ENCODE assay signal across 20 cellular contexts in genomic region chr1:167077128-167077867, GRCh38. TPM values are rescaled to one million over a fixed set of nuclear protein-coding genes. Genes with fewer than 3 reads are reported as not detected.
DNase-seq lines count a peak whose midpoint lies in the region; ATAC-seq, FAIRE-seq and TF ChIP-seq lines count a peak whose summit lies in the region.
"Had no signal": no experiment of that assay in that cellular context is flagged by ENCODE, and none has a peak within 500 bp of the region (broad histone marks: within the 10 kb centered on the region; RNA-seq: fewer than 3 reads in every experiment).

No MANE protein-coding gene starts in this region.

- no peaks in the 10 kb centered on the region for H3K36me3 Mint-ChIP-seq in activated naive CD4-positive, alpha-beta T cell treated with anti-CD3 and anti-CD28 coated beads, Interleukin-2, amount 50 U/mL, for 72 hours
- H3K36me3 Mint-ChIP-seq: CD14-positive monocyte had no signal

- no peak overlapping the region for H2AFZ ChIP-seq in mammary epithelial cell (ENCODE audit: low read depth, low read length)

- BruUV-seq in mammary epithelial cell (replicated peaks; lab: Mats Ljungman, UMichigan): no TSS peak

- CTCF ChIA-PET in mammary epithelial cell (lab: Charles Lee; ENCODE audit: low non-redundant PET): no interaction called here

- H3K36me3 ChIP-seq in small intestine (ENCODE audit: control insufficient read depth in 2 of 2, insufficient read depth in 2 of 2, low read length in 2 of 2): peaks cover 0 to 11% of the 10 kb centered on the region in 2 donors
- H3K36me3 ChIP-seq in mammary epithelial cell (ENCODE audit: insufficient read depth, low read length): no peaks in the 10 kb centered on the region

- dilution Hi-C loops in mammary epithelial cell (cut with HindIII; ENCODE audit: low sequenced_read_pairs): no loop called here

- H3K4me1 ChIP-seq in small intestine (ENCODE audit: control insufficient read depth in 2 of 2, insufficient read depth in 1 of 2, low read depth in 1 of 2, low read length in 1 of 2) (peaks cover 2 to 17% of the 10 kb centered on the region in 2 donors), mammary epithelial cell (ENCODE audit: insufficient read depth, low read length) (no peaks in the 10 kb centered on the region)

- peak overlapping the region; percentile 18 to 20 for H3K27ac Mint-ChIP-seq in activated naive CD4-positive, alpha-beta T cell treated with anti-CD3 and anti-CD28 coated beads, Interleukin-2, amount 50 U/mL, for 72 hours
- H3K27ac Mint-ChIP-seq: CD14-positive monocyte, HFFc6 had no signal

- H3K9me3 Mint-ChIP-seq in activated naive CD4-positive, alpha-beta T cell treated with anti-CD3 and anti-CD28 coated beads, Interleukin-2, amount 50 U/mL, for 72 hours: peaks cover 0 to 6% of the 10 kb centered on the region in 2 donors
- H3K9me3 Mint-ChIP-seq: CD14-positive monocyte, HFFc6 had no signal

- H4K20me1 ChIP-seq in mammary epithelial cell (ENCODE audit: insufficient read depth, low read length): no peaks in the 10 kb centered on the region

- TF ChIP-seq CTCF in mammary epithelial cell (conservative IDR thresholded peaks at IDR 0.05 in 1 of 2, IDR thresholded peaks at IDR 0.05 in 1 of 2; ENCODE audit: extremely low read depth in 1 of 2, insufficient read depth in 1 of 2, low read depth in 1 of 2, low read length in 2 of 2): no peak

- no peak for DNase-seq in activated naive CD4-positive, alpha-beta T cell treated with anti-CD3 and anti-CD28 coated beads, Interleukin-2, amount 50 U/mL, for 72 hours (ENCODE audit: low spot score in 2 of 2)
- no peak for DNase-seq in activated naive CD4-positive, alpha-beta T cell (lab: John Stamatoyannopoulos, UW)
- DNase-seq in SW480 (ENCODE audit: low spot score) (peak; percentile 66), kidney glomerular epithelial cell (lab: John Stamatoyannopoulos, UW) (peak; percentile 95), small intestine (peak; percentile 74), mammary epithelial cell (no peak)
- DNase-seq in activated CD4-positive, CD25-positive, alpha-beta regulatory T cell treated with anti-CD3 and anti-CD28 coated beads, Interleukin-2, amount 50 U/mL, for 72 hours: no peak
- DNase-seq: DND-41, HFFc6, NCI-H1436, NCI-H2029 treated with DMSO at 0.1 percent for 48 hours, NCI-H524, SHP77 had no signal

- H3K79me2 ChIP-seq in mammary epithelial cell (ENCODE audit: insufficient read depth, low read length): no peaks in the 10 kb centered on the region

- no peak overlapping the region for H3K4me2 ChIP-seq in mammary epithelial cell (ENCODE audit: insufficient read depth, low read depth, low read length)
- H3K4me2 ChIP-seq: KMS-11 had no signal

- intact Hi-C loops in mammary epithelial cell (cut with micrococcal nuclease): no loop called here

- H3K27ac ChIP-seq in small intestine (ENCODE audit: low read depth in 1 of 2, low read length in 1 of 2) (peak overlapping the region in 1 of 2 donors; percentile 77), mammary epithelial cell (ENCODE audit: insufficient read depth, low read depth, low read length) (no peak overlapping the region)
- H3K27ac ChIP-seq: HL-60, KMS-11 had no signal

- ATAC-seq in activated naive CD4-positive, alpha-beta T cell treated with anti-CD3 and anti-CD28 coated beads, Interleukin-2, amount 50 U/mL, for 72 hours: no peak
- ATAC-seq in GM18520 (IDR thresholded peaks at IDR 0.05; ENCODE audit: unreplicated experiment): no peak
- ATAC-seq: Panc1 had no signal

- peak; percentile 51 for FAIRE-seq in small intestine (lab: Jason Lieb, UNC)
- FAIRE-seq: H1 had no signal

- no peak overlapping the region for H3K9ac ChIP-seq in mammary epithelial cell (ENCODE audit: insufficient read depth, low read length)
- H3K9ac ChIP-seq: KMS-11 had no signal

- H3K4me3 ChIP-seq in small intestine (ENCODE audit: low read depth in 1 of 2, low read length in 2 of 2) (no peak overlapping the region), mammary epithelial cell (replicated peaks in 1 of 3; ENCODE audit: insufficient read depth in 1 of 3, low read depth in 2 of 3, low read length in 3 of 3) (no peak overlapping the region)

- WGBS in small intestine, 3 donors: 89 to 92% (median 90%) methylated on average over 3 of the region's 3 CpGs
- WGBS in mammary epithelial cell (ENCODE audit: low coverage, missing lambda C conversion rate): 93% methylated on average over 3 of the region's 3 CpGs

- in situ Hi-C loops in mammary epithelial cell (cut with MboI; ENCODE audit: low sequenced_read_pairs in 2 of 2): no loop called here

- H3K27me3 ChIP-seq in small intestine (ENCODE audit: control insufficient read depth in 2 of 2, insufficient read depth in 2 of 2, low read length in 2 of 2): no peaks in the 10 kb centered on the region
- no peaks in the 10 kb centered on the region for H3K27me3 ChIP-seq in mammary epithelial cell (ENCODE audit: insufficient read depth, low read length)

- no peaks in the 10 kb centered on the region for H3K9me3 ChIP-seq in small intestine (ENCODE audit: control insufficient read depth, low read depth)
- H3K9me3 ChIP-seq in mammary epithelial cell (replicated peaks; ENCODE audit: insufficient read depth, low read length): no peaks in the 10 kb centered on the region

RNA-seq across cellular contexts. Expression of gene GPA33, which starts 12.9 kb away (rescaled TPM):
- under 1 TPM; 0.20 to 0.76 TPM for total RNA-seq in activated naive CD4-positive, alpha-beta T cell treated with anti-CD3 and anti-CD28 coated beads, Interleukin-2, amount 50 U/mL, for 72 hours
- polyA plus RNA-seq in small intestine (100 to 1,000 TPM in 2 of 3 donors, 10 to 100 TPM in 1; 30.9 to 114 (median 111) TPM), mammary epithelial cell (not detected)
- not detected for total RNA-seq in mammary epithelial cell
- not detected for polyA minus RNA-seq in mammary epithelial cell
- total RNA-seq: A172, HFFc6 had no signal

RNA-seq across cellular contexts. Expression of gene STYXL2, which starts 16.6 kb away (rescaled TPM):
- not detected for total RNA-seq in activated naive CD4-positive, alpha-beta T cell treated with anti-CD3 and anti-CD28 coated beads, Interleukin-2, amount 50 U/mL, for 72 hours
- polyA plus RNA-seq in small intestine (under 1 TPM in 2 of 3 donors, not detected in 1; 0.07 to 0.27 TPM), mammary epithelial cell (not detected)
- not detected for total RNA-seq in mammary epithelial cell
- not detected for polyA minus RNA-seq in mammary epithelial cell
- total RNA-seq: A172, HFFc6 had no signal
- polyA plus RNA-seq: CD14-positive monocyte had no signal

Comparison
In these comparisons a context has a peak if more than half of its experiments do, and no peak if none do; other contexts are left out.
1. DNase-seq: peak in SW480 (single experiment), kidney glomerular epithelial cell (single experiment) and small intestine (single experiment); none in activated naive CD4-positive, alpha-beta T cell treated with anti-CD3 and anti-CD28 coated beads, Interleukin-2, amount 50 U/mL, for 72 hours (0 of 2), activated naive CD4-positive, alpha-beta T cell (0 of 4), mammary epithelial cell (single experiment) and activated CD4-positive, CD25-positive, alpha-beta regulatory T cell treated with anti-CD3 and anti-CD28 coated beads, Interleukin-2, amount 50 U/mL, for 72 hours (single experiment).